10 cellular contexts compared by ENCODE assay signal in genomic region chr1:8137406-8138244, GRCh38.
DNase-seq lines count a peak whose midpoint lies in the region; ATAC-seq, FAIRE-seq and TF ChIP-seq lines count a peak whose summit lies in the region.
"Had no signal": no experiment of that assay in that cellular context is flagged by ENCODE, and none has a peak within 500 bp of the region (broad histone marks: within the 10 kb centered on the region; RNA-seq: fewer than 3 reads in every experiment).

No MANE protein-coding gene starts in this region.

- TF ChIP-seq EP300 in K562 (IDR thresholded peaks at IDR 0.05; ENCODE audit: low read length), result no peak

- no peak overlapping the region for H2AFZ ChIP-seq in K562 (ENCODE audit: low read depth, low read length)
- H2AFZ ChIP-seq in hepatocyte, result no peak overlapping the region
- H2AFZ ChIP-seq in smooth muscle cell (ENCODE audit: low read depth), result no peak overlapping the region

- H3K79me2 ChIP-seq in K562 (ENCODE audit: control insufficient read depth, insufficient read depth, low read length) (no peaks in the 10 kb centered on the region), hepatocyte (no peaks in the 10 kb centered on the region), smooth muscle cell (ENCODE audit: low read depth) (no peaks in the 10 kb centered on the region)

- ATAC-seq in K562, result no peak
- ATAC-seq in GM18909 (IDR thresholded peaks at IDR 0.05; ENCODE audit: poor library complexity, unreplicated experiment), result no peak
- ATAC-seq: GM12878 had no signal

- TF ChIP-seq POLR2A in H54 (IDR thresholded peaks at IDR 0.05; ENCODE audit: low read depth, low read length) (no peak), K562 (conservative IDR thresholded peaks at IDR 0.05) (no peak)

- H3K27ac ChIP-seq in K562 (ENCODE audit: extremely low read depth, low read depth, low read length), result no peak overlapping the region
- H3K27ac ChIP-seq in hepatocyte, result peak overlapping the region; percentile 29
- peak overlapping the region; percentile 80 for H3K27ac ChIP-seq in smooth muscle cell (ENCODE audit: low read depth)

- peaks cover 52 to 55% of the 10 kb centered on the region in 2 experiments for H3K27me3 ChIP-seq in K562 (ENCODE audit: control insufficient read depth in 2 of 2, insufficient read depth in 2 of 2, low read length in 2 of 2)
- no peaks in the 10 kb centered on the region for H3K27me3 ChIP-seq in hepatocyte
- H3K27me3 ChIP-seq in smooth muscle cell (ENCODE audit: low read depth), result no peaks in the 10 kb centered on the region

- TF ChIP-seq CTCF in K562 (IDR thresholded peaks at IDR 0.05 in 2 of 3, conservative IDR thresholded peaks at IDR 0.05 in 1 of 3; ENCODE audit: insufficient read depth in 2 of 3, low read depth in 1 of 3, low read length in 3 of 3), result no peak
- no peak for TF ChIP-seq CTCF in hepatocyte (IDR thresholded peaks at IDR 0.05; ENCODE audit: poor library complexity)
- TF ChIP-seq CTCF in smooth muscle cell (IDR thresholded peaks at IDR 0.05; ENCODE audit: borderline replicate concordance, insufficient read depth, poor library complexity, severe bottlenecking), result no peak

- CTCF ChIA-PET in K562 (lab: Yijun Ruan, JAX; ENCODE audit: low intra/inter-chr PET ratio), result no interaction called here

- peaks cover 42% of the 10 kb centered on the region for H3F3A ChIP-seq in smooth muscle cell (ENCODE audit: low read depth)

- BruUV-seq in K562 (replicated peaks; lab: Mats Ljungman, UMichigan), result no TSS peak

- 10% methylated on average over 14 of the region's 14 CpGs for WGBS in K562 (ENCODE audit: insufficient coverage, low coverage, missing lambda C conversion rate)
- WGBS in hepatocyte (ENCODE audit: low lambda C conversion rate, missing lambda C conversion rate), result 37% methylated on average over 14 of the region's 14 CpGs
- 14% methylated on average over 14 of the region's 14 CpGs for WGBS in smooth muscle cell (ENCODE audit: low lambda C conversion rate)

- H3K36me3 ChIP-seq in K562 (ENCODE audit: control insufficient read depth, insufficient read depth, low read length) (no peaks in the 10 kb centered on the region), hepatocyte (replicated peaks; ENCODE audit: insufficient read depth, low read depth) (no peaks in the 10 kb centered on the region), smooth muscle cell (ENCODE audit: low read depth) (no peaks in the 10 kb centered on the region)

- intact Hi-C loops in K562 (cut with micrococcal nuclease), result no loop called here

- no peaks in the 10 kb centered on the region for H3K9me2 ChIP-seq in hepatocyte (replicated peaks; ENCODE audit: insufficient read depth)

- H4K20me1 ChIP-seq in K562 (replicated peaks; ENCODE audit: control insufficient read depth, insufficient read depth, low read length), result no peaks in the 10 kb centered on the region
- no peaks in the 10 kb centered on the region for H4K20me1 ChIP-seq in hepatocyte (ENCODE audit: insufficient read depth, poor library complexity, severe bottlenecking)
- H4K20me1 ChIP-seq in smooth muscle cell (ENCODE audit: low read depth), result no peaks in the 10 kb centered on the region

- peak; percentile 42 for DNase-seq in H54 (ENCODE audit: insufficient read length, low spot score)
- DNase-seq in K562 (ENCODE audit: extremely low read depth in 1 of 4, low spot score in 3 of 4), result no peak
- no peak for DNase-seq in hepatocyte (ENCODE audit: low spot score)
- no peak for DNase-seq in smooth muscle cell (lab: John Stamatoyannopoulos, UW; ENCODE audit: unreplicated experiment)
- no peak for DNase-seq in mucosa of gallbladder (ENCODE audit: low spot score)
- no peak for DNase-seq in superior temporal gyrus (ENCODE audit: extremely low spot score)
- DNase-seq in Ammon's horn (ENCODE audit: low spot score), result no peak
- DNase-seq: retina had no signal

- in situ Hi-C loops in K562 (cut with MboI), result no loop called here

- no peak for TF ChIP-seq RAD21 in K562 (CRISPR knock-in tag; conservative IDR thresholded peaks at IDR 0.05 in 1 of 2, IDR thresholded peaks at IDR 0.05 in 1 of 2)

- H3K4me3 ChIP-seq in K562 (no peak overlapping the region), hepatocyte (no peak overlapping the region), smooth muscle cell (peak overlapping the region; percentile 8)
- H3K4me3 ChIP-seq: GM12878 had no signal

- H3K4me1 ChIP-seq in K562 (replicated peaks in 1 of 2; ENCODE audit: control insufficient read depth in 2 of 2, insufficient read depth in 2 of 2, low read length in 2 of 2) (no peaks in the 10 kb centered on the region), hepatocyte (ENCODE audit: insufficient read depth) (peaks cover 26% of the 10 kb centered on the region), smooth muscle cell (ENCODE audit: low read depth) (peaks cover 10% of the 10 kb centered on the region)

- no peak overlapping the region for H3K9ac ChIP-seq in K562 (ENCODE audit: insufficient read depth in 1 of 2, low read depth in 2 of 2, low read length in 2 of 2)
- no peak overlapping the region for H3K9ac ChIP-seq in smooth muscle cell (ENCODE audit: low read depth)

- POLR2A ChIA-PET in K562 (lab: Yijun Ruan, JAX), result no interaction called here

- H3K9me3 ChIP-seq in K562 (replicated peaks; ENCODE audit: control insufficient read depth, insufficient read depth, low read depth, low read length) (no peaks in the 10 kb centered on the region), hepatocyte (ENCODE audit: low read depth) (no peaks in the 10 kb centered on the region), smooth muscle cell (replicated peaks; ENCODE audit: low read depth) (no peaks in the 10 kb centered on the region)

- no peak overlapping the region for H3K4me2 ChIP-seq in K562 (ENCODE audit: insufficient read depth, low read length)
- peak overlapping the region; percentile 54 for H3K4me2 ChIP-seq in hepatocyte
- peak overlapping the region; percentile 74 for H3K4me2 ChIP-seq in smooth muscle cell

- no peaks in the 10 kb centered on the region for H3K9me1 ChIP-seq in K562 (ENCODE audit: control insufficient read depth, insufficient read depth, low read length)

- FAIRE-seq in H54 (lab: Jason Lieb, UNC) (peak; percentile 84), K562 (lab: Jason Lieb, UNC) (peak; percentile 15)
- FAIRE-seq: GM12878 had no signal

TF ChIP-seq in K562, 482 proteins besides CTCF, POLR2A, EP300 and RAD21:
- TF ChIP-seq TFAM (CRISPR knock-in tag; conservative IDR thresholded peaks at IDR 0.05) (no peak), TSC22D4 (tag; IDR thresholded peaks at IDR 0.05) (no peak), EZH2 (IDR thresholded peaks at IDR 0.05; ENCODE audit: borderline replicate concordance, low read depth, low read length) (peak; percentile 84; the same call in 1 of the 2 replicates), CBX2 (IDR thresholded peaks at IDR 0.05; ENCODE audit: insufficient read depth, low read length, poor library complexity, severe bottlenecking) (peak; percentile 73)
